Comparison of ENCODE assay signal across 1 cellular context in the genomic region with DNA sequence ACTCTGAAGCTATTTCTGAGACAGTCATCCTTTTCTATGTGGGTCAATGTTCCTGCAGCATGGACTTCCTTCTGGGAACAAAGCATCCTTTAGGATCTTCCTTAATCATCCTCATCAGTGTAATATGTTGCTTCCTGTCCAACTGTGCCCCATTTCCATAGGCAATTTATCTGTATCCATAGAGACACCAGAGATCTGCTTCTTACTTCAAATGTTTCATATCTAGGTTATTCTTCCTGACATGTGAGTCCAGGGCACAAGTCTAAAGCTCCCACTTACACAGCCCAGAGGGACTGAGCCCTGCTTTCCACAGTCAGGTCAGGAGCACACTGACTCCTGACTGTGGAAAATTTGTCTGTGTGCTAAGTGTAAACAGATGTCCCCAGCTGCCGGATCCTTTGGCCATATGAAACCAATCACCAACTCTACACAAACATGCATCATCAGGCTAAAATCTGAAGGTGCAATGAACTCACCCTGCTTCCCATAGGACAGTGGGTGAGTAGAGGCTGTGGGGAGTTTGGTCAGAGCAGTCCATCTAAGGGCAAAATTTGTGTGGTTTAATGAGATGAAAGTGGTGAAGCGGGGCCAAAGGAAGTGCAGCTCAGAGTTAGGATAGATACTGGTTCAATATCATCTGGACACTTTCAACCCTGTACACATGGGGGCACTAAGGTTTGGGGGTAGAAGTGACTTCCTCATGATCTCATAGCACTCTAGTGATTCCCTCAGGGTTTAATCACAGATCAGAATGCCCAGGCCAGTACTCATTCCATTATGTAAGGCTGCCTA.
TF ChIP-seq lines count a peak whose summit lies in the region.

No MANE protein-coding gene starts in this region.

TF ChIP-seq in HepG2, 621 proteins besides CTCF, POLR2A, EP300 and RAD21 (continued from another document):
- TF ChIP-seq, protein P1, sequence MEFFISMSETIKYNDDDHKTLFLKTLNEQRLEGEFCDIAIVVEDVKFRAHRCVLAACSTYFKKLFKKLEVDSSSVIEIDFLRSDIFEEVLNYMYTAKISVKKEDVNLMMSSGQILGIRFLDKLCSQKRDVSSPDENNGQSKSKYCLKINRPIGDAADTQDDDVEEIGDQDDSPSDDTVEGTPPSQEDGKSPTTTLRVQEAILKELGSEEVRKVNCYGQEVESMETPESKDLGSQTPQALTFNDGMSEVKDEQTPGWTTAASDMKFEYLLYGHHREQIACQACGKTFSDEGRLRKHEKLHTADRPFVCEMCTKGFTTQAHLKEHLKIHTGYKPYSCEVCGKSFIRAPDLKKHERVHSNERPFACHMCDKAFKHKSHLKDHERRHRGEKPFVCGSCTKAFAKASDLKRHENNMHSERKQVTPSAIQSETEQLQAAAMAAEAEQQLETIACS (CRISPR knock-in tag; IDR thresholded peaks at IDR 0.05) = no peak
- TF ChIP-seq NFKBIZ (CRISPR knock-in tag; IDR thresholded peaks at IDR 0.05) = no peak
